Comparison of ENCODE assay signal across 24 cellular contexts in genomic region chr9:8025532-8025931, GRCh38.
DNase-seq lines count a peak whose midpoint lies in the region; ATAC-seq, FAIRE-seq and TF ChIP-seq lines count a peak whose summit lies in the region.
"Had no signal": no experiment of that assay in that cellular context is flagged by ENCODE, and none has a peak within 500 bp of the region (broad histone marks: within the 10 kb centered on the region; RNA-seq: fewer than 3 reads in every experiment).

No MANE protein-coding gene starts in this region.

- in situ Hi-C loops in astrocyte of the spinal cord (cut with HindIII; ENCODE audit: low sequenced_read_pairs) = no loop called here

- H3K18ac ChIP-seq in mesendoderm (ENCODE audit: low read length) = no peak overlapping the region

- no peak overlapping the region for H2BK120ac ChIP-seq in mesendoderm (ENCODE audit: low read depth, low read length)

- H3K56ac ChIP-seq in mesendoderm (ENCODE audit: low read length) = no peak overlapping the region

- no peak overlapping the region for H3K23ac ChIP-seq in mesendoderm (ENCODE audit: low read length)

- no peaks in the 10 kb centered on the region for H3K79me1 ChIP-seq in mesendoderm (ENCODE audit: low read length)

- H4K8ac ChIP-seq in mesendoderm (ENCODE audit: low read depth, low read length) = no peak overlapping the region

- no peak overlapping the region for H3K4ac ChIP-seq in mesendoderm (ENCODE audit: low read depth, low read length)

- H3K79me2 ChIP-seq in mesendoderm (ENCODE audit: control insufficient read depth, insufficient read depth, low read length) = no peaks in the 10 kb centered on the region

- H3K27ac ChIP-seq in mesendoderm (ENCODE audit: low read depth, low read length) (no peak overlapping the region), substantia nigra (ENCODE audit: low read depth, low read length, poor library complexity, severe bottlenecking) (no peak overlapping the region)
- H3K27ac ChIP-seq: KMS-11 had no signal

- no peaks in the 10 kb centered on the region for H3K4me1 ChIP-seq in mesendoderm (ENCODE audit: control insufficient read depth, low read depth, low read length)
- H3K4me1 ChIP-seq: Caco-2 had no signal

- no peak overlapping the region for H2BK5ac ChIP-seq in mesendoderm (ENCODE audit: low read length)

- ATAC-seq in GM19467 (IDR thresholded peaks at IDR 0.05; ENCODE audit: unreplicated experiment) = no peak
- ATAC-seq: HCT116 had no signal

- no peak overlapping the region for H3K4me2 ChIP-seq in mesendoderm (ENCODE audit: low read length)
- H3K4me2 ChIP-seq: KMS-11 had no signal

- no peaks in the 10 kb centered on the region for H3K36me3 ChIP-seq in mesendoderm (ENCODE audit: control insufficient read depth, insufficient read depth, low read length)

- no peak overlapping the region for H4K5ac ChIP-seq in mesendoderm (ENCODE audit: low read length)

- no peak for TF ChIP-seq CTCF in astrocyte of the spinal cord (IDR thresholded peaks at IDR 0.05; ENCODE audit: low read depth, low read length)
- TF ChIP-seq CTCF in fibroblast of mammary gland (conservative IDR thresholded peaks at IDR 0.05; ENCODE audit: control insufficient read depth, insufficient read depth, low read depth, low read length) = no peak
- no peak for TF ChIP-seq CTCF in D721Med (IDR thresholded peaks at IDR 0.05; ENCODE audit: insufficient read depth, missing control alignments)

- H2AK5ac ChIP-seq in mesendoderm (ENCODE audit: low read length) = no peak overlapping the region

- H3K4me3 ChIP-seq in astrocyte of the spinal cord (ENCODE audit: low read depth, low read length) (no peak overlapping the region), fibroblast of mammary gland (ENCODE audit: control insufficient read depth, low read depth, low read length) (no peak overlapping the region), mesendoderm (ENCODE audit: low read length) (no peak overlapping the region)

- H2BK15ac ChIP-seq in mesendoderm (replicated peaks; ENCODE audit: low read depth) = no peak overlapping the region

- WGBS in mesendoderm (ENCODE audit: extremely low coverage, insufficient coverage, low lambda C conversion rate) = no CpG with 5 or more reads among the region's 2 CpGs

- DNase-seq in astrocyte of the spinal cord (ENCODE audit: low read depth, low spot score) = peak; percentile 33
- peak; percentile 36 for DNase-seq in fibroblast of mammary gland (ENCODE audit: low read depth)
- peak; percentile 4 for DNase-seq in mesendoderm
- peak; percentile 2 for DNase-seq in stromal cell of bone marrow (ENCODE audit: low read depth)
- DNase-seq in substantia nigra (lab: John Stamatoyannopoulos, UW) = no peak
- no peak for DNase-seq in D721Med (ENCODE audit: insufficient read length, low spot score)
- DNase-seq: C1 segment of cervical spinal cord; Caco-2; CD4-positive, alpha-beta memory T cell; DMS79 treated with DMSO at 0.1 percent for 48 hours; GF-D8; NCI-H1048; NCI-H1417; NCI-H1694; NCI-H2029 treated with DMSO at 0.1 percent for 48 hours; NCI-H446 treated with DMSO at 0.1 percent for 48 hours; NCI-H526; Right ventricle myocardium superior; RPMI8226 had no signal

- FAIRE-seq in D721Med (lab: Jason Lieb, UNC) = no peak
- FAIRE-seq: GM12891, GM19239 had no signal

- no peak overlapping the region for H3K9ac ChIP-seq in mesendoderm (ENCODE audit: low read length)
- H3K9ac ChIP-seq: KMS-11 had no signal

- H3K27me3 ChIP-seq in mesendoderm (ENCODE audit: insufficient read depth, low read length, poor library complexity) = no peaks in the 10 kb centered on the region

Comparison
In these comparisons a context has a peak if more than half of its experiments do, and no peak if none do; other contexts are left out.
1. DNase-seq: peak in astrocyte of the spinal cord (single experiment), fibroblast of mammary gland (single experiment), mesendoderm (single experiment) and stromal cell of bone marrow (single experiment); none in substantia nigra (0 of 49) and D721Med (single experiment).